Comparison of ENCODE assay signal across 24 cellular contexts in genomic region chr20:14729390-14729789, GRCh38.
A peak's percentile ranks its signal among the peaks of the same experiment; 100 is the strongest.
DNase-seq lines count a peak whose midpoint lies in the region; ATAC-seq and TF ChIP-seq lines count a peak whose summit lies in the region.
"Had no signal": no experiment of that assay in that cellular context is flagged by ENCODE, and none has a peak within 500 bp of the region (broad histone marks: within the 10 kb centered on the region; RNA-seq: fewer than 3 reads in every experiment).

No MANE protein-coding gene starts in this region.

- CTCF ChIA-PET in Caco-2 (lab: Charles Lee): interaction anchor here (0.7 to 1.3 kb wide), 2 partner anchors 44 to 392 kb away, joined by 3 to 6 read pairs; partner anchors contain the start of gene FLRT3

- peaks cover 8% of the 10 kb centered on the region for H3K4me1 Mint-ChIP-seq in Caco-2 (ENCODE audit: low read depth, unreplicated experiment)
- H3K4me1 Mint-ChIP-seq: B cell, T-helper 17 cell had no signal

- no peak overlapping the region for H3K4me3 ChIP-seq in Caco-2 (ENCODE audit: low read depth, low read length)
- H3K4me3 ChIP-seq in endocrine pancreas (ENCODE audit: control insufficient read depth, insufficient read depth, low read length): peak overlapping the region; percentile 16
- H3K4me3 ChIP-seq in right lobe of liver: no peak overlapping the region
- H3K4me3 ChIP-seq: K562, MG63, SK-N-MC had no signal

- DNase-seq in Caco-2 (peak; percentile 15 to 38), DMS53 treated with DMSO at 0.1 percent for 48 hours (lab: John Stamatoyannopoulos, UW; ENCODE audit: unreplicated experiment) (peak; percentile 61), right lobe of liver (no peak), GOT3 (lab: John Stamatoyannopoulos, UW) (no peak), NCI-H1694 (lab: John Stamatoyannopoulos, UW) (no peak), NCI-H187 treated with DMSO at 0.1 percent for 48 hours (lab: John Stamatoyannopoulos, UW) (no peak)
- DNase-seq: CD8-positive, alpha-beta T cell; DMS 273 treated with DMSO at 0.1 percent for 48 hours; H7; MG63; NCI-H187; NCI-H2171 treated with DMSO at 0.1 percent for 48 hours; NCI-H345; NCI-H510A treated with DMSO at 0.1 percent for 48 hours; SIG-M5; T-helper 17 cell had no signal

- no peaks in the 10 kb centered on the region for H3K27me3 Mint-ChIP-seq in Caco-2 (ENCODE audit: insufficient read depth, unreplicated experiment)
- H3K27me3 Mint-ChIP-seq: T-helper 17 cell had no signal

- no peak overlapping the region for H3K27ac ChIP-seq in right lobe of liver
- H3K27ac ChIP-seq: C4-2B, HL-60, RWPE1, SK-N-MC had no signal

- no peak for TF ChIP-seq CTCF in Caco-2 (IDR thresholded peaks at IDR 0.05; ENCODE audit: insufficient read depth in 1 of 2, low read depth in 1 of 2, low read length in 1 of 2, severe bottlenecking in 1 of 2, unreplicated experiment in 1 of 2)
- TF ChIP-seq CTCF in right lobe of liver (IDR thresholded peaks at IDR 0.05): no peak

- TF ChIP-seq POLR2A in right lobe of liver (IDR thresholded peaks at IDR 0.05): no peak

- POLR2A ChIA-PET in Caco-2 (lab: Charles Lee): no interaction called here

- H3K36me3 Mint-ChIP-seq in Caco-2 (ENCODE audit: insufficient read depth, unreplicated experiment): no peaks in the 10 kb centered on the region
- H3K36me3 Mint-ChIP-seq: CD8-positive, alpha-beta T cell had no signal

- H3K4me1 ChIP-seq in Caco-2 (peaks cover 6% of the 10 kb centered on the region; the same call in 1 of the 2 replicates), endocrine pancreas (ENCODE audit: control insufficient read depth, insufficient read depth, low read length) (peaks cover 10% of the 10 kb centered on the region), right lobe of liver (peaks cover 0 to 10% (median 0%) of the 10 kb centered on the region in 4 donors)

- no peak overlapping the region for H3K4me3 Mint-ChIP-seq in Caco-2 (ENCODE audit: unreplicated experiment)
- H3K4me3 Mint-ChIP-seq: B cell; CD8-positive, alpha-beta T cell; T-helper 17 cell had no signal

- 21% methylated on average over 3 of the region's 3 CpGs for WGBS in right lobe of liver (ENCODE audit: insufficient coverage, low coverage, low lambda C conversion rate, missing lambda C conversion rate)

- intact Hi-C loops in Caco-2 (cut with micrococcal nuclease; ENCODE audit: unreplicated experiment) (no loop called here), right lobe of liver (cut with DNase I) (no loop called here)

- no peaks in the 10 kb centered on the region for H3K9me3 ChIP-seq in Caco-2
- H3K9me3 ChIP-seq in endocrine pancreas (ENCODE audit: control insufficient read depth, low read length): no peaks in the 10 kb centered on the region
- no peaks in the 10 kb centered on the region for H3K9me3 ChIP-seq in right lobe of liver
- H3K9me3 ChIP-seq: MG63 had no signal

- peak; percentile 41 to 85 (median 68) for ATAC-seq in right lobe of liver
- ATAC-seq: CD8-positive, alpha-beta T cell; K562; Panc1; T-helper 17 cell had no signal

- H3K9me3 Mint-ChIP-seq in Caco-2 (ENCODE audit: unreplicated experiment): no peaks in the 10 kb centered on the region

- H3K27me3 ChIP-seq in Caco-2 (replicated peaks; ENCODE audit: control insufficient read depth, insufficient read depth, low read length) (no peaks in the 10 kb centered on the region), endocrine pancreas (ENCODE audit: control insufficient read depth, insufficient read depth, low read length) (no peaks in the 10 kb centered on the region), right lobe of liver (no peaks in the 10 kb centered on the region)
- H3K27me3 ChIP-seq: MG63 had no signal

- no peaks in the 10 kb centered on the region for H3K36me3 ChIP-seq in Caco-2 (ENCODE audit: control insufficient read depth, insufficient read depth, low read length)
- H3K36me3 ChIP-seq in endocrine pancreas (ENCODE audit: control insufficient read depth, insufficient read depth, low read length): no peaks in the 10 kb centered on the region
- H3K36me3 ChIP-seq in right lobe of liver: no peaks in the 10 kb centered on the region
- H3K36me3 ChIP-seq: MG63 had no signal

- H3K9ac ChIP-seq in endocrine pancreas (ENCODE audit: control insufficient read depth, insufficient read depth, low read length): no peak overlapping the region

- BruUV-seq in Caco-2 (replicated peaks; lab: Mats Ljungman, UMichigan): no TSS peak

- no peak overlapping the region for H3K27ac Mint-ChIP-seq in Caco-2 (ENCODE audit: unreplicated experiment)
- H3K27ac Mint-ChIP-seq: B cell; CD8-positive, alpha-beta T cell; T-helper 17 cell had no signal

Comparison
In these comparisons a context has a peak if more than half of its experiments do, and no peak if none do; other contexts are left out.
1. DNase-seq: peak in Caco-2 (2 of 2) and DMS53 treated with DMSO at 0.1 percent for 48 hours (single experiment); none in right lobe of liver (0 of 3), GOT3 (single experiment), NCI-H1694 (single experiment) and NCI-H187 treated with DMSO at 0.1 percent for 48 hours (single experiment).